In genomic region chr12:21992823-21993222, GRCh38 we compare ENCODE assay signal across 9 cellular contexts. TPM values are rescaled to one million over a fixed set of nuclear protein-coding genes. Genes with fewer than 3 reads are reported as not detected.
DNase-seq lines count a peak whose midpoint lies in the region; ATAC-seq and TF ChIP-seq lines count a peak whose summit lies in the region.
"Had no signal": no experiment of that assay in that cellular context is flagged by ENCODE, and none has a peak within 500 bp of the region (broad histone marks: within the 10 kb centered on the region; RNA-seq: fewer than 3 reads in every experiment).

No MANE protein-coding gene starts in this region.

- no peaks in the 10 kb centered on the region for H3K27me3 ChIP-seq in brain microvascular endothelial cell (replicated peaks)

- no peak overlapping the region for H3K27ac ChIP-seq in brain microvascular endothelial cell

- no peaks in the 10 kb centered on the region for H3K36me3 ChIP-seq in brain microvascular endothelial cell (replicated peaks)

- TF ChIP-seq CTCF in GM12865 (IDR thresholded peaks at IDR 0.05; ENCODE audit: insufficient read depth, low read depth, low read length, missing control alignments) (no peak), GM20000 (IDR thresholded peaks at IDR 0.05; ENCODE audit: extremely low read depth, missing control alignments) (no peak), brain microvascular endothelial cell (IDR thresholded peaks at IDR 0.05; ENCODE audit: low read depth, low read length, missing control alignments) (no peak)

- H3K4me3 ChIP-seq in GM12865 (ENCODE audit: low read depth, low read length) = no peak overlapping the region
- no peak overlapping the region for H3K4me3 ChIP-seq in brain microvascular endothelial cell (ENCODE audit: low read depth, low read length)

- peak; percentile 60 for ATAC-seq in HG03571 (IDR thresholded peaks at IDR 0.05; ENCODE audit: unreplicated experiment)
- ATAC-seq: SK-N-SH treated with all-trans-retinoic acid at 6 μM for 48 hours had no signal

- in situ Hi-C loops in brain microvascular endothelial cell (cut with HindIII; ENCODE audit: low pct_ligation_motif_present, low sequenced_read_pairs) = no loop called here

- DNase-seq in GM12865 (ENCODE audit: low read depth) (peak; percentile 15), GM20000 (ENCODE audit: low spot score) (peak; percentile 17), dermis blood vessel endothelial cell (peak; percentile 77), AG08395 (ENCODE audit: low spot score) (no peak), NCI-H2029 (lab: John Stamatoyannopoulos, UW) (no peak), brain microvascular endothelial cell (no peak), retina (no peak)

RNA-seq across cellular contexts. Expression of gene ABCC9, which starts 51.6 kb away (rescaled TPM):
- 0.05 and 0.17 TPM in 2 replicates for total RNA-seq in dermis blood vessel endothelial cell

RNA-seq across cellular contexts. Expression of gene CMAS, which starts 53.2 kb away (rescaled TPM):
- 19.4 and 36.8 TPM in 2 replicates for total RNA-seq in dermis blood vessel endothelial cell

Comparison
In these comparisons a context has a peak if more than half of its experiments do, and no peak if none do; other contexts are left out.
1. DNase-seq: peak in GM12865 (single experiment), GM20000 (single experiment) and dermis blood vessel endothelial cell (single experiment); none in AG08395 (single experiment), NCI-H2029 (single experiment), brain microvascular endothelial cell (single experiment) and retina (single experiment).